ENCODE assay signal across 1 cellular context in genomic region chr1:42751511-42752070, GRCh38.
TF ChIP-seq lines count a peak whose summit lies in the region.

No MANE protein-coding gene starts in this region.

TF ChIP-seq in WTC11, 78 proteins besides CTCF, POLR2A, EP300 and RAD21:
- peak; percentile 70; the same call in 1 of the 2 replicates for TF ChIP-seq HMGA2 (CRISPR knock-in tag; IDR thresholded peaks at IDR 0.05)
TF ChIP-seq in WTC11: peak in this region for 1; not testable (repeated sequence) for 77.
